1 cellular context compared by ENCODE assay signal in genomic region chr9:97001338-97001737, GRCh38. TPM values are rescaled to one million over a fixed set of nuclear protein-coding genes. Genes with fewer than 3 reads are reported as not detected.
"Had no signal": no experiment of that assay in that cellular context is flagged by ENCODE, and none has a peak within 500 bp of the region (broad histone marks: within the 10 kb centered on the region; RNA-seq: fewer than 3 reads in every experiment).

No MANE protein-coding gene starts in this region.

RNA-seq across cellular contexts. Expression of gene CTSV, which starts 37.6 kb away (rescaled TPM):
- total RNA-seq: sigmoid colon had no signal
